Comparison of ENCODE assay signal across 13 cellular contexts in genomic region chr12:80101126-80101525, GRCh38. TPM values are rescaled to one million over a fixed set of nuclear protein-coding genes. Genes with fewer than 3 reads are reported as not detected.
DNase-seq lines count a peak whose midpoint lies in the region; ATAC-seq and TF ChIP-seq lines count a peak whose summit lies in the region.
"Had no signal": no experiment of that assay in that cellular context is flagged by ENCODE, and none has a peak within 500 bp of the region (broad histone marks: within the 10 kb centered on the region; RNA-seq: fewer than 3 reads in every experiment).

No MANE protein-coding gene starts in this region.

- H3K4me1 ChIP-seq in Karpas-422 (ENCODE audit: low read length) = no peaks in the 10 kb centered on the region

- TF ChIP-seq CTCF in fibroblast of the aortic adventitia (IDR thresholded peaks at IDR 0.05; ENCODE audit: insufficient read depth, low read length) = no peak
- no peak for TF ChIP-seq CTCF in endothelial cell (IDR thresholded peaks at IDR 0.05; ENCODE audit: unreplicated experiment)

- DNase-seq in AML-193 (lab: John Stamatoyannopoulos, UW) = peak; percentile 27 to 31
- peak; percentile 43 for DNase-seq in LoVo (ENCODE audit: low spot score)
- DNase-seq in RPMI8226 = peak; percentile 19
- peak; percentile 4 for DNase-seq in fibroblast of the aortic adventitia (ENCODE audit: low read depth)
- DNase-seq in endothelial cell (ENCODE audit: low spot score) = no peak
- no peak for DNase-seq in Karpas-422
- DNase-seq: activated naive CD8-positive, alpha-beta T cell treated with anti-CD3 and anti-CD28 coated beads, Interleukin-2, amount 50 U/mL, for 24 hours; effector CD4-positive, alpha-beta T cell; stimulated activated CD4-positive, alpha-beta T cell treated with anti-CD3 and anti-CD28 coated beads, Interleukin-12 subunit alpha, Interleukin-12 subunit beta, amount 100 ng/mL, for 4 hours; stimulated activated CD8-positive, alpha-beta memory T cell treated with anti-CD3 and anti-CD28 coated beads, Interleukin-4, amount 100 ng/mL, for 48 hours; T-cell had no signal

- H3K27me3 Mint-ChIP-seq in endothelial cell (ENCODE audit: unreplicated experiment) = peaks cover under 1% of the 10 kb centered on the region
- H3K27me3 Mint-ChIP-seq: activated naive CD8-positive, alpha-beta T cell treated with anti-CD3 and anti-CD28 coated beads, Interleukin-2, amount 50 U/mL, for 24 hours; T-cell had no signal

- no peaks in the 10 kb centered on the region for H4K20me1 ChIP-seq in Karpas-422 (ENCODE audit: insufficient read depth, low read depth, low read length)

- no peaks in the 10 kb centered on the region for H3K9me2 ChIP-seq in Karpas-422 (replicated peaks; ENCODE audit: insufficient read depth, low read length)

- no peak overlapping the region for H3K27ac Mint-ChIP-seq in endothelial cell (ENCODE audit: unreplicated experiment)
- H3K27ac Mint-ChIP-seq: activated naive CD8-positive, alpha-beta T cell treated with anti-CD3 and anti-CD28 coated beads, Interleukin-2, amount 50 U/mL, for 24 hours; T-cell had no signal

- H3K4me2 ChIP-seq in Karpas-422 (ENCODE audit: low read depth, low read length, poor library complexity, severe bottlenecking) = no peak overlapping the region

- H3K36me3 ChIP-seq in Karpas-422 (ENCODE audit: insufficient read depth, low read length) = no peaks in the 10 kb centered on the region

- H3K27me3 ChIP-seq in Karpas-422 (ENCODE audit: low read length) = no peaks in the 10 kb centered on the region

- no peaks in the 10 kb centered on the region for H3K9me3 Mint-ChIP-seq in endothelial cell (ENCODE audit: unreplicated experiment)
- H3K9me3 Mint-ChIP-seq: activated naive CD8-positive, alpha-beta T cell treated with anti-CD3 and anti-CD28 coated beads, Interleukin-2, amount 50 U/mL, for 24 hours; T-cell had no signal

- H3K79me2 ChIP-seq in Karpas-422 (ENCODE audit: low read length) = no peaks in the 10 kb centered on the region

- no peak overlapping the region for H2AFZ ChIP-seq in Karpas-422 (ENCODE audit: low read length)

- no peak overlapping the region for H3K4me3 ChIP-seq in fibroblast of the aortic adventitia (ENCODE audit: low read depth, low read length)
- H3K4me3 ChIP-seq in Karpas-422 (ENCODE audit: low read length) = no peak overlapping the region

- H3K9me3 ChIP-seq in Karpas-422 (ENCODE audit: low read length) = no peaks in the 10 kb centered on the region

- ATAC-seq in HG02623 (IDR thresholded peaks at IDR 0.05; ENCODE audit: unreplicated experiment) (no peak), GM19035 (IDR thresholded peaks at IDR 0.05; ENCODE audit: unreplicated experiment) (no peak)
- ATAC-seq: activated naive CD8-positive, alpha-beta T cell treated with anti-CD3 and anti-CD28 coated beads, Interleukin-2, amount 50 U/mL, for 24 hours; T-cell had no signal

- no peak overlapping the region for H3K4me3 Mint-ChIP-seq in endothelial cell (ENCODE audit: unreplicated experiment)
- H3K4me3 Mint-ChIP-seq: activated naive CD8-positive, alpha-beta T cell treated with anti-CD3 and anti-CD28 coated beads, Interleukin-2, amount 50 U/mL, for 24 hours; T-cell had no signal

- H3K9ac ChIP-seq in Karpas-422 (ENCODE audit: low read length) = no peak overlapping the region

- H3K36me3 Mint-ChIP-seq in endothelial cell (ENCODE audit: low read depth, unreplicated experiment) = no peaks in the 10 kb centered on the region
- H3K36me3 Mint-ChIP-seq: T-cell had no signal

- H3K27ac ChIP-seq in Karpas-422 (ENCODE audit: low read length) = no peak overlapping the region

- H3K4me1 Mint-ChIP-seq in endothelial cell (ENCODE audit: unreplicated experiment) = peaks cover 11% of the 10 kb centered on the region
- H3K4me1 Mint-ChIP-seq: activated naive CD8-positive, alpha-beta T cell treated with anti-CD3 and anti-CD28 coated beads, Interleukin-2, amount 50 U/mL, for 24 hours; T-cell had no signal

RNA-seq across cellular contexts. Expression of gene OTOGL, which starts 1.8 kb away (rescaled TPM):
- 0.16 and 0.27 TPM in 2 replicates for total RNA-seq in fibroblast of the aortic adventitia (ENCODE audit: low replicate concordance)
- total RNA-seq in endothelial cell (ENCODE audit: unreplicated experiment) = 0.31 TPM
- not detected in 2 replicates for total RNA-seq in Karpas-422 (2014; rRNA removed; shearing (Covaris generic); ENCODE audit: low replicate concordance)
- total RNA-seq: T-cell had no signal

Comparison
In these comparisons a context has a peak if more than half of its experiments do, and no peak if none do; other contexts are left out.
1. DNase-seq: peak in AML-193 (2 of 2), LoVo (single experiment), RPMI8226 (single experiment) and fibroblast of the aortic adventitia (single experiment); none in endothelial cell (single experiment) and Karpas-422 (single experiment).